ENCODE assay signal across 30 cellular contexts in genomic region chr17:62684179-62684578, GRCh38.
"Had no signal": no experiment of that assay in that cellular context is flagged by ENCODE, and none has a peak within 500 bp of the region (broad histone marks: within the 10 kb centered on the region; RNA-seq: fewer than 3 reads in every experiment).

No MANE protein-coding gene starts in this region.

- H3K9me3 ChIP-seq: adrenal gland, body of pancreas, esophagus squamous epithelium, gastroesophageal sphincter, heart right ventricle had no signal

- FAIRE-seq: colon, endothelial cell of umbilical vein had no signal

- H3K4me3 ChIP-seq: adrenal gland, body of pancreas, esophagus squamous epithelium, gastroesophageal sphincter, heart right ventricle had no signal

- ATAC-seq: activated CD4-positive, CD25-positive, alpha-beta regulatory T cell treated with anti-CD3 and anti-CD28 coated beads, Interleukin-2, amount 50 U/mL, for 24 hours; activated CD8-positive, alpha-beta T cell treated with anti-CD3 and anti-CD28 coated beads for 36 hours; activated naive CD8-positive, alpha-beta T cell treated with anti-CD3 and anti-CD28 coated beads, Interleukin-2, amount 50 U/mL, for 24 hours; body of pancreas; effector memory CD8-positive, alpha-beta T cell; gastroesophageal sphincter; heart right ventricle; T-helper 17 cell had no signal

- H3K4me1 ChIP-seq: adrenal gland, body of pancreas, gastroesophageal sphincter, heart right ventricle had no signal

- H3K27ac ChIP-seq: adrenal gland, body of pancreas, epithelial cell of prostate, esophagus squamous epithelium, gastroesophageal sphincter, heart right ventricle, WERI-Rb-1 had no signal

- DNase-seq: activated B cell treated with CpG ODN at 0.5 μM for 24 hours; activated CD4-positive, alpha-beta T cell treated with anti-CD3 and anti-CD28 coated beads for 48 hours; activated CD4-positive, alpha-beta T cell treated with anti-CD3 and anti-CD28 coated beads, Interleukin-2, amount 50 U/mL, for 1 hour; activated CD4-positive, alpha-beta T cell treated with anti-CD3 and anti-CD28 coated beads, Interleukin-2, amount 50 U/mL, for 48 hours; activated CD8-positive, alpha-beta memory T cell treated with anti-CD3 and anti-CD28 coated beads for 24 hours; activated CD8-positive, alpha-beta T cell treated with anti-CD3 and anti-CD28 coated beads for 36 hours; activated effector memory CD4-positive, alpha-beta T cell treated with anti-CD3 and anti-CD28 coated beads, Interleukin-2, amount 50 U/mL, for 16 hours; activated naive CD4-positive, alpha-beta T cell treated with anti-CD3 and anti-CD28 coated beads for 36 hours; activated naive CD8-positive, alpha-beta T cell treated with anti-CD3 and anti-CD28 coated beads for 36 hours; activated naive CD8-positive, alpha-beta T cell treated with anti-CD3 and anti-CD28 coated beads, Interleukin-2, amount 50 U/mL, for 24 hours; activated T-cell treated with anti-CD3 and anti-CD28 coated beads, Interleukin-2, amount 50 U/mL, for 48 hours; adrenal gland; amygdala; body of pancreas; caudate nucleus; cortex of kidney; dermis blood vessel endothelial cell; effector CD4-positive, alpha-beta T cell; effector memory CD8-positive, alpha-beta T cell; esophagus squamous epithelium; foreskin melanocyte; heart right ventricle; T-helper 17 cell; T1000; WERI-Rb-1 had no signal

- H3K36me3 ChIP-seq: adrenal gland, WERI-Rb-1 had no signal

- H3K27me3 ChIP-seq: adrenal gland, body of pancreas, esophagus squamous epithelium, gastroesophageal sphincter, heart right ventricle had no signal
